ENCODE assay signal across 18 cellular contexts in the genomic region with DNA sequence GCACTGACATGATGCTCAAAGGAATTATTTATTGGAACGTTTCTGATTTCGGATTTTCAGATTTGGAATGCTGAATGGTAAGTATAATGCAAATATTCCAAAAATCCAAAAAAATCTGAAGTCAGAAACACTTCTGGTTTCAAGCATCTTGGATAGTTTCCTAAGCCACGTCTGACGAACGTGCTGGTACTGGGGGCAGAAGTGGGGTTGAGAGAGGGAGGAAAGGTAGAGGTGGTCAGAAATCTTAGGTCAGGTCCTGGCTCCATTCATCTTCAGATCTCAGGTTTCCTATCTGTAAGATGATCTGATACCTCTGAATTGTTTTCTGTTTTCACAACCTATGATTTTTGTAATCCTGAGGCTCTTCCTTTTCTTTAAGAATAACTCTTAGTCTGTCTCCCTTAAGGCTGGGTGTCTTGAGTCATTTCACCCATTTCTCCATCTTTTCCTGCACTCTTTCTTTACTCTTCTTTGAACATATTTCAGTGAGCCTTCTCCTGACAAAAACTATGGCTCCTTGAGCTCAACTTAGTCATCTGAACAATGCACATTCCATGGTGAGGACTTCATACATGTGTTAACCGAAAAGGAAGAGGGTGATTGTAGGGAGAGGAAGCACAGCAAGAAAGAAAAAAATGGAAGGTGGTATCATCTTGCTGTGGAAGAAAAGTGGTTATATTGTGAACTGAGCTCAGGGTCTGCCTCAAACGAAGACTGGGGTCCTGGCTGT. TPM values are rescaled to one million over a fixed set of nuclear protein-coding genes. Genes with fewer than 3 reads are reported as not detected.
"Had no signal": no experiment of that assay in that cellular context is flagged by ENCODE, and none has a peak within 500 bp of the region (broad histone marks: within the 10 kb centered on the region; RNA-seq: fewer than 3 reads in every experiment).

No MANE protein-coding gene starts in this region.

- H3K36me3 ChIP-seq: right lobe of liver, stomach, suprapubic skin, vagina had no signal

- H3K9me3 ChIP-seq: right lobe of liver, stomach, suprapubic skin, vagina had no signal

- H3K27ac ChIP-seq: right lobe of liver, stomach, suprapubic skin, vagina had no signal

- H3K4me3 ChIP-seq: right lobe of liver, stomach, suprapubic skin, vagina had no signal

- H3K4me1 ChIP-seq: right lobe of liver, suprapubic skin had no signal

- ATAC-seq: esophagus mucosa; right lobe of liver; stimulated activated effector memory CD8-positive, alpha-beta T cell treated with anti-CD3 and anti-CD28 coated beads, Interleukin-12 subunit alpha, Interleukin-12 subunit beta, amount 100 ng/mL, for 72 hours had no signal

- H3K27me3 ChIP-seq: right lobe of liver, stomach, suprapubic skin, vagina had no signal

- DNase-seq: activated gamma-delta T cell treated with Interleukin-2 at 50 U/mL for 16 hours; activated T-cell treated with anti-CD3 and anti-CD28 coated beads, Interleukin-2, amount 50 U/mL, for 1 hour; aorta; central memory CD4-positive, alpha-beta T cell; effector memory CD4-positive, alpha-beta T cell; hippocampal formation; midbrain; right lobe of liver; small intestine; stimulated activated CD4-positive, alpha-beta T cell treated with anti-CD3 and anti-CD28 coated beads, Interleukin-2, amount 100 ng/mL, for 24 hours; stomach; T-helper 1 cell; T-helper 9 cell had no signal

RNA-seq across cellular contexts. Expression of a gene that starts 3.3 kb away (rescaled TPM):
- total RNA-seq: endothelial cell of umbilical vein had no signal
- polyA plus RNA-seq: endothelial cell of umbilical vein had no signal
